Comparison of ENCODE assay signal across 17 cellular contexts in genomic region chr6:84926171-84926570, GRCh38.
DNase-seq lines count a peak whose midpoint lies in the region; ATAC-seq and TF ChIP-seq lines count a peak whose summit lies in the region.
"Had no signal": no experiment of that assay in that cellular context is flagged by ENCODE, and none has a peak within 500 bp of the region (broad histone marks: within the 10 kb centered on the region; RNA-seq: fewer than 3 reads in every experiment).

No MANE protein-coding gene starts in this region.

- H3K36me3 ChIP-seq in breast epithelium, result no peaks in the 10 kb centered on the region
- no peaks in the 10 kb centered on the region for H3K36me3 ChIP-seq in SK-N-MC (ENCODE audit: insufficient read depth, low read length)
- no peaks in the 10 kb centered on the region for H3K36me3 ChIP-seq in trophoblast cell (ENCODE audit: control insufficient read depth in 1 of 2, insufficient read depth in 2 of 2, low read length in 2 of 2)
- H3K36me3 ChIP-seq: BLaER1 treated with 17β-estradiol and CSF1 and Interleukin-3, amounts not matched to agents 10 nM and 100 nM; HAP-1 had no signal

- H2BK12ac ChIP-seq in trophoblast cell (ENCODE audit: low read length), result no peak overlapping the region

- no peak for ATAC-seq in GM18502 (IDR thresholded peaks at IDR 0.05; ENCODE audit: poor library complexity, unreplicated experiment)
- ATAC-seq: CD8-positive, alpha-beta T cell had no signal

- no peaks in the 10 kb centered on the region for H3K9me3 Mint-ChIP-seq in MCF 10A (ENCODE audit: unreplicated experiment)
- H3K9me3 Mint-ChIP-seq: CD8-positive, alpha-beta T cell had no signal

- H3K4me3 ChIP-seq in breast epithelium (no peak overlapping the region), SK-N-MC (no peak overlapping the region), epithelial cell of esophagus (ENCODE audit: low read length) (no peak overlapping the region), trophoblast cell (ENCODE audit: low read depth, low read length) (no peak overlapping the region)
- H3K4me3 ChIP-seq: BLaER1 treated with 17β-estradiol and CSF1 and Interleukin-3, amounts not matched to agents 10 nM and 100 nM; GM23248; HAP-1 had no signal

- TF ChIP-seq POLR2A in breast epithelium (IDR thresholded peaks at IDR 0.05), result no peak

- no peak overlapping the region for H3K14ac ChIP-seq in trophoblast cell (ENCODE audit: low read length)

- H3K27ac ChIP-seq in breast epithelium (no peak overlapping the region), SK-N-MC (no peak overlapping the region; the same call in 1 of the 2 replicates), trophoblast cell (ENCODE audit: low read depth, low read length) (no peak overlapping the region)
- H3K27ac ChIP-seq: BLaER1 treated with 17β-estradiol and CSF1 and Interleukin-3, amounts not matched to agents 10 nM and 100 nM; GM23248 had no signal

- no peak overlapping the region for H3K27ac Mint-ChIP-seq in MCF 10A (ENCODE audit: low read depth, unreplicated experiment)
- H3K27ac Mint-ChIP-seq: B cell; CD8-positive, alpha-beta T cell had no signal

- no peak overlapping the region for H3K4me2 ChIP-seq in trophoblast cell (ENCODE audit: low read length)

- no peaks in the 10 kb centered on the region for H3K79me1 ChIP-seq in trophoblast cell (ENCODE audit: low read length)

- peaks cover 25% of the 10 kb centered on the region for H3K4me1 Mint-ChIP-seq in MCF 10A (ENCODE audit: insufficient read depth, unreplicated experiment)
- H3K4me1 Mint-ChIP-seq: B cell had no signal

- BruUV-seq in MCF 10A (replicated peaks; lab: Mats Ljungman, UMichigan), result no TSS peak

- no peak overlapping the region for H2AK5ac ChIP-seq in trophoblast cell (ENCODE audit: low read length)

- no peak overlapping the region for H4K12ac ChIP-seq in trophoblast cell (ENCODE audit: low read depth, low read length)

- H3K27me3 Mint-ChIP-seq in MCF 10A (ENCODE audit: insufficient read depth, unreplicated experiment), result no peaks in the 10 kb centered on the region
- H3K27me3 Mint-ChIP-seq: B cell had no signal

- H3K4me1 ChIP-seq in breast epithelium (no peaks in the 10 kb centered on the region), trophoblast cell (ENCODE audit: control insufficient read depth in 1 of 2, insufficient read depth in 2 of 2, low read length in 2 of 2) (no peaks in the 10 kb centered on the region)
- H3K4me1 ChIP-seq: HAP-1 had no signal

- CTCF ChIA-PET in MCF 10A (lab: Yijun Ruan, JAX), result no interaction called here

- no peak overlapping the region for H4K91ac ChIP-seq in trophoblast cell (ENCODE audit: low read depth, low read length)

- TF ChIP-seq CTCF in MCF 10A (IDR thresholded peaks at IDR 0.05; ENCODE audit: unreplicated experiment) (no peak), breast epithelium (IDR thresholded peaks at IDR 0.05) (no peak), epithelial cell of esophagus (IDR thresholded peaks at IDR 0.05; ENCODE audit: insufficient read depth, low read depth, low read length, missing control alignments) (no peak)

- H3K9me3 ChIP-seq in breast epithelium (no peaks in the 10 kb centered on the region), SK-N-MC (ENCODE audit: low read depth, low read length) (no peaks in the 10 kb centered on the region), trophoblast cell (ENCODE audit: insufficient read depth, low read depth, low read length) (no peaks in the 10 kb centered on the region)
- H3K9me3 ChIP-seq: BLaER1 treated with 17β-estradiol and CSF1 and Interleukin-3, amounts not matched to agents 10 nM and 100 nM; HAP-1 had no signal

- H3K79me2 ChIP-seq in trophoblast cell (ENCODE audit: control insufficient read depth, insufficient read depth, low read length, poor library complexity), result no peaks in the 10 kb centered on the region

- no peak overlapping the region for H3K9ac ChIP-seq in SK-N-MC (ENCODE audit: insufficient read length)
- H3K9ac ChIP-seq in trophoblast cell (ENCODE audit: low read length), result no peak overlapping the region
- H3K9ac ChIP-seq: BLaER1 treated with 17β-estradiol and CSF1 and Interleukin-3, amounts not matched to agents 10 nM and 100 nM; GM23248 had no signal

- H3K27me3 ChIP-seq in breast epithelium (no peaks in the 10 kb centered on the region), trophoblast cell (ENCODE audit: insufficient read depth, low read length) (no peaks in the 10 kb centered on the region)
- H3K27me3 ChIP-seq: BLaER1 treated with 17β-estradiol and CSF1 and Interleukin-3, amounts not matched to agents 10 nM and 100 nM had no signal

- no CpG with 5 or more reads among the region's 3 CpGs for WGBS in trophoblast cell (ENCODE audit: extremely low coverage, insufficient coverage, insufficient read length)

- POLR2A ChIA-PET in MCF 10A (lab: Yijun Ruan, JAX), result interaction anchor here (0.7 to 1.0 kb wide), 2 partner anchors 90 to 1069 kb away, joined by 3 read pairs; no protein-coding TSS in a partner anchor

- no peak overlapping the region for H2BK5ac ChIP-seq in trophoblast cell (ENCODE audit: low read depth, low read length, poor library complexity)

- intact Hi-C loops in MCF 10A (cut with micrococcal nuclease) (no loop called here), breast epithelium (cut with DNase I; ENCODE audit: low total_unique reads) (no loop called here)

- H4K8ac ChIP-seq in trophoblast cell (ENCODE audit: low read depth, low read length), result no peak overlapping the region

- no peak overlapping the region for H2BK120ac ChIP-seq in trophoblast cell (ENCODE audit: insufficient read depth, low read length, poor library complexity)

- H3K18ac ChIP-seq in trophoblast cell (ENCODE audit: low read length), result no peak overlapping the region

- H3K36me3 Mint-ChIP-seq in MCF 10A (ENCODE audit: insufficient read depth, unreplicated experiment), result no peaks in the 10 kb centered on the region
- H3K36me3 Mint-ChIP-seq: CD8-positive, alpha-beta T cell had no signal

- no peak overlapping the region for H3K4me3 Mint-ChIP-seq in MCF 10A (ENCODE audit: unreplicated experiment)
- H3K4me3 Mint-ChIP-seq: B cell; CD8-positive, alpha-beta T cell had no signal

- no peak overlapping the region for H3K4ac ChIP-seq in trophoblast cell (ENCODE audit: low read depth, low read length)

- no peak overlapping the region for H3K23ac ChIP-seq in trophoblast cell (ENCODE audit: low read length)

- DNase-seq in MCF 10A (ENCODE audit: unreplicated experiment) (peak; percentile 64), breast epithelium (ENCODE audit: low spot score in 2 of 2) (no peak), SK-N-MC (ENCODE audit: low read depth, low spot score) (peak; percentile 81), epithelial cell of esophagus (ENCODE audit: low read depth) (peak; percentile 39), iris pigment epithelial cell (ENCODE audit: low read depth) (peak; percentile 6), trophoblast cell (no peak), DMS53 treated with DMSO at 0.1 percent for 48 hours (lab: John Stamatoyannopoulos, UW; ENCODE audit: unreplicated experiment) (no peak)
- DNase-seq: 8988T; Calu3; CD8-positive, alpha-beta T cell; DND-41; EL had no signal

- no peak overlapping the region for H2AFZ ChIP-seq in trophoblast cell (ENCODE audit: insufficient read depth, low read length, poor library complexity)
- H2AFZ ChIP-seq: GM23248 had no signal

Comparison
In these comparisons a context has a peak if more than half of its experiments do, and no peak if none do; other contexts are left out.
1. DNase-seq: peak in MCF 10A (single experiment), SK-N-MC (single experiment), epithelial cell of esophagus (single experiment) and iris pigment epithelial cell (single experiment); none in breast epithelium (0 of 2), trophoblast cell (0 of 2) and DMS53 treated with DMSO at 0.1 percent for 48 hours (single experiment).